In the genomic region with DNA sequence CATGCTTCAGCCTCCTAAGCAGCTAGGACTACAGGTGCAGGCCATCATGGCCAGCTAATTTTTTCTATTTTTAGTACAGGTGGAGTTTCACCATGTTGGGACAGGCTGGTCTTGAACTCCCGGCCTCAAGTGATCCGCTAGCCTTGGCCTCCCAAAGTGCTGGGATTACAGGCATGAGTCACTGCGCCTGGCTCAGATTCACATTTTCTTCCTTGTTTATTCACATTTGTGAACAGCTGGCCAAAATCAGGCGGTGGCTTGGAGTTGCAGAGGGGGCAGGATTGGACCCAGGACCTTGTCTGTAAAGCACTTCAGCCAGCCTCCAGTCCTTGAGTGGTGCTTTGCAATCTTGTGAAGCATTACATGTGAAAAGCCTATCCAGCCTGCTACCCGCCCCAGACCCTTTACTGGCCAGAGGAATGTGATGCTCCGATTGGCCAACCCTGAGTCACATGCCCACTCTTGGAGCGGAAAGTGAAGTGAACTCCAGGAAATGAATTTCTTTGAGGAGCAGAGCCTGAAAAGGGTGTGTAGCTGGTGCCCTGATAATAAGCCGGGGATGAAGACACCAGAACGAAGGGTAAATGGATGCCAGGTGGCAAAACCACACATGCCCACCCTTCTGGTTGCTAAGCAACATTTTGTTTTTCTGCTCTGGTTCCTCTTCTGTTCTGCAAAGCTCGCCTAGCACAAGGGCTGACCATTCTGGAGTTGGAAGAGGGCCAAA, we compare ENCODE assay signal across 8 cellular contexts.
DNase-seq lines count a peak whose midpoint lies in the region; ATAC-seq and TF ChIP-seq lines count a peak whose summit lies in the region.

No MANE protein-coding gene starts in this region.

- no peaks in the 10 kb centered on the region for H3K9me3 Mint-ChIP-seq in stimulated activated memory B cell treated with anti-CD40 and anti-IgM and Interleukin-4, amounts not matched to agents 10 μg/mL and 1 μg/mL and 100 μg/mL, for 72 hours

- CTCF ChIA-PET in GM10248 (lab: Yijun Ruan, JAX): interaction anchor here (5.5 kb wide), 1 partner anchor 14 kb away, joined by 41 read pairs; no protein-coding TSS in a partner anchor

- peak overlapping the region; percentile 30 for H3K4me3 Mint-ChIP-seq in stimulated activated memory B cell treated with anti-CD40 and anti-IgM and Interleukin-4, amounts not matched to agents 10 μg/mL and 1 μg/mL and 100 μg/mL, for 72 hours

- H3K27me3 Mint-ChIP-seq in stimulated activated memory B cell treated with anti-CD40 and anti-IgM and Interleukin-4, amounts not matched to agents 10 μg/mL and 1 μg/mL and 100 μg/mL, for 72 hours: no peaks in the 10 kb centered on the region

- no peaks in the 10 kb centered on the region for H3K36me3 Mint-ChIP-seq in stimulated activated memory B cell treated with anti-CD40 and anti-IgM and Interleukin-4, amounts not matched to agents 10 μg/mL and 1 μg/mL and 100 μg/mL, for 72 hours

- POLR2A ChIA-PET in GM10248 (lab: Yijun Ruan, JAX): no interaction called here

- ATAC-seq in stimulated activated memory B cell treated with anti-CD40 and anti-IgM and Interleukin-4, amounts not matched to agents 10 μg/mL and 1 μg/mL and 100 μg/mL, for 72 hours: peak; percentile 79

- TF ChIP-seq CTCF in AG10803 (conservative IDR thresholded peaks at IDR 0.05; ENCODE audit: low read length) (no peak), astrocyte of the spinal cord (IDR thresholded peaks at IDR 0.05; ENCODE audit: low read depth, low read length) (no peak), GM10248 (IDR thresholded peaks at IDR 0.05; ENCODE audit: control extremely low read depth, extremely low read depth, low read depth, missing control alignments) (no peak)

- in situ Hi-C loops in astrocyte of the spinal cord (cut with HindIII; ENCODE audit: low sequenced_read_pairs): no loop called here

- peaks cover 78% of the 10 kb centered on the region for H3K4me1 Mint-ChIP-seq in stimulated activated memory B cell treated with anti-CD40 and anti-IgM and Interleukin-4, amounts not matched to agents 10 μg/mL and 1 μg/mL and 100 μg/mL, for 72 hours

- H3K27ac Mint-ChIP-seq in stimulated activated memory B cell treated with anti-CD40 and anti-IgM and Interleukin-4, amounts not matched to agents 10 μg/mL and 1 μg/mL and 100 μg/mL, for 72 hours: peak overlapping the region; percentile 81

- H3K4me3 ChIP-seq in AG10803 (ENCODE audit: low read length) (peak overlapping the region; percentile 44), astrocyte of the spinal cord (ENCODE audit: low read depth, low read length) (no peak overlapping the region)

- DNase-seq in AG10803 (ENCODE audit: low read depth) (peak; percentile 95), HCEC 1CT (peak; percentile 98), NCI-H2227 treated with DMSO at 0.1 percent for 48 hours (lab: John Stamatoyannopoulos, UW) (peak; percentile 17), astrocyte of the spinal cord (ENCODE audit: low read depth, low spot score) (peak; percentile 49), islet precursor cell (peak; percentile 86), GM10248 (ENCODE audit: extremely low spot score) (no peak), DMS114 treated with DMSO at 0.1 percent for 48 hours (lab: John Stamatoyannopoulos, UW; ENCODE audit: unreplicated experiment) (no peak)

Comparison
In these comparisons a context has a peak if more than half of its experiments do, and no peak if none do; other contexts are left out.
1. DNase-seq: peak in AG10803 (single experiment), HCEC 1CT (single experiment), NCI-H2227 treated with DMSO at 0.1 percent for 48 hours (single experiment), astrocyte of the spinal cord (single experiment) and islet precursor cell (single experiment); none in GM10248 (single experiment) and DMS114 treated with DMSO at 0.1 percent for 48 hours (single experiment).